ENCODE assay signal across 38 cellular contexts in the genomic region with DNA sequence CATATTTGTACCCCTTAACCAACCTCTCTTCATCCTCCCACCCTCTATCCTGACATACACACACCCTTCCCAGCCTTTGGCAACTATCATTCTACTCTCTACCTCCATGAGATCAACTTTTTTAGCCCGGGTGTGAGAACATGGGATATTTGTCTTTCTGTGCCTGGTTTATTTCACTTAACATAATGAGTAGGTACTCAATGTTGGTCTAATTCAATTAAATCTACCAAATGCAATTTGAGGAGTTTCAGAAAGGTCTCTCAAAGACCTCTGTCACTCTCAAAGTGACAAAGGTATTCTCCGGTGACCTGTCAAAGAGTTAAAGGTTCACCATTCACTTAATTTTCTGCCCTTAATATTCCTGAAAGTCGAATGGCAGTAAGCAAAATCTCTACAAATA.
"Had no signal": no experiment of that assay in that cellular context is flagged by ENCODE, and none has a peak within 500 bp of the region (broad histone marks: within the 10 kb centered on the region; RNA-seq: fewer than 3 reads in every experiment).

No MANE protein-coding gene starts in this region.

- H3K36me3 Mint-ChIP-seq: activated naive CD4-positive, alpha-beta T cell treated with anti-CD3 and anti-CD28 coated beads, Interleukin-2, amount 10 ng/mL, durations not matched to agents 7 days and 5 days; activated naive CD4-positive, alpha-beta T cell treated with anti-CD3 and anti-CD28 coated beads, Interleukin-2, amount 50 U/mL, for 24 hours; activated naive CD4-positive, alpha-beta T cell treated with anti-CD3 and anti-CD28 coated beads, Interleukin-2, amount 50 U/mL, for 72 hours; activated naive CD8-positive, alpha-beta T cell; activated naive CD8-positive, alpha-beta T cell treated with anti-CD3 and anti-CD28 coated beads for 36 hours; activated naive CD8-positive, alpha-beta T cell treated with anti-CD3 and anti-CD28 coated beads, Interleukin-2, amount 10 ng/mL, durations not matched to agents 7 days and 5 days; brain had no signal

- H3K4me1 Mint-ChIP-seq: activated naive CD4-positive, alpha-beta T cell treated with anti-CD3 and anti-CD28 coated beads, Interleukin-2, amount 10 ng/mL, durations not matched to agents 7 days and 5 days; activated naive CD4-positive, alpha-beta T cell treated with anti-CD3 and anti-CD28 coated beads, Interleukin-2, amount 50 U/mL, for 24 hours; activated naive CD8-positive, alpha-beta T cell treated with anti-CD3 and anti-CD28 coated beads for 36 hours; activated naive CD8-positive, alpha-beta T cell treated with anti-CD3 and anti-CD28 coated beads, Interleukin-2, amount 10 ng/mL, durations not matched to agents 7 days and 5 days; activated naive CD8-positive, alpha-beta T cell treated with anti-CD3 and anti-CD28 coated beads, Interleukin-2, amount 50 U/mL, for 24 hours; activated T-helper 17 cell treated with anti-CD3 and anti-CD28 coated beads, Interleukin-2, amount 50 U/mL, for 72 hours; brain; central memory CD8-positive, alpha-beta T cell had no signal

- H3K4me3 Mint-ChIP-seq: activated naive CD4-positive, alpha-beta T cell treated with anti-CD3 and anti-CD28 coated beads for 36 hours; activated naive CD4-positive, alpha-beta T cell treated with anti-CD3 and anti-CD28 coated beads, Interleukin-2, amount 10 ng/mL, durations not matched to agents 7 days and 5 days; activated naive CD4-positive, alpha-beta T cell treated with anti-CD3 and anti-CD28 coated beads, Interleukin-2, amount 50 U/mL, for 24 hours; activated naive CD8-positive, alpha-beta T cell; activated naive CD8-positive, alpha-beta T cell treated with anti-CD3 and anti-CD28 coated beads for 36 hours; activated naive CD8-positive, alpha-beta T cell treated with anti-CD3 and anti-CD28 coated beads, Interleukin-2, amount 10 ng/mL, durations not matched to agents 7 days and 5 days; activated naive CD8-positive, alpha-beta T cell treated with anti-CD3 and anti-CD28 coated beads, Interleukin-2, amount 50 U/mL, for 24 hours; activated T-cell treated with anti-CD3 and anti-CD28 coated beads, Interleukin-2, amount 50 U/mL, for 24 hours; activated T-cell treated with anti-CD3 and anti-CD28 coated beads, Interleukin-2, amount 50 U/mL, for 4 hours; activated T-cell treated with anti-CD3 and anti-CD28 coated beads, Interleukin-2, amount 50 U/mL, for 72 hours; activated T-helper 1 cell treated with anti-CD3 and anti-CD28 coated beads, Interleukin-12 subunit alpha, Interleukin-12 subunit beta, Interleukin-2, Interleukin-4 antibody, amounts not matched to agents 30 ng/mL and 10 ng/mL and 1 ng/mL, durations not matched to agents 14 hours and 24 hours and 36 hours; activated T-helper 17 cell treated with anti-CD3 and anti-CD28 coated beads, Interleukin-2, amount 50 U/mL, for 72 hours; brain; central memory CD8-positive, alpha-beta T cell had no signal

- H3K4me1 ChIP-seq: adrenal gland, ascending aorta, body of pancreas, breast epithelium had no signal

- H3K9me3 ChIP-seq: adrenal gland, ascending aorta, body of pancreas had no signal

- H3K27me3 Mint-ChIP-seq: activated naive CD4-positive, alpha-beta T cell treated with anti-CD3 and anti-CD28 coated beads, Interleukin-2, amount 50 U/mL, for 24 hours; activated naive CD8-positive, alpha-beta T cell; activated naive CD8-positive, alpha-beta T cell treated with anti-CD3 and anti-CD28 coated beads, Interleukin-2, amount 10 ng/mL, durations not matched to agents 7 days and 5 days; activated naive CD8-positive, alpha-beta T cell treated with anti-CD3 and anti-CD28 coated beads, Interleukin-2, amount 50 U/mL, for 24 hours; activated T-cell treated with anti-CD3 and anti-CD28 coated beads, Interleukin-2, amount 50 U/mL, for 24 hours; activated T-helper 17 cell treated with anti-CD3 and anti-CD28 coated beads, Interleukin-2, amount 50 U/mL, for 72 hours; brain; central memory CD8-positive, alpha-beta T cell had no signal

- H3K27ac ChIP-seq: adrenal gland, ascending aorta, body of pancreas, brain microvascular endothelial cell, breast epithelium, cardiac muscle cell had no signal

- DNase-seq: activated effector memory CD4-positive, alpha-beta T cell treated with anti-CD3 and anti-CD28 coated beads, Interleukin-2, amount 50 U/mL, for 16 hours; activated effector memory CD4-positive, alpha-beta T cell treated with Interleukin-2 at 50 U/mL for 16 hours; activated gamma-delta T cell; activated gamma-delta T cell treated with Interleukin-2 at 50 U/mL for 16 hours; activated naive CD4-positive, alpha-beta T cell; activated naive CD4-positive, alpha-beta T cell treated with anti-CD3 and anti-CD28 coated beads for 36 hours; activated naive CD4-positive, alpha-beta T cell treated with anti-CD3 and anti-CD28 coated beads, Interleukin-2, amount 10 ng/mL, durations not matched to agents 7 days and 5 days; activated naive CD4-positive, alpha-beta T cell treated with anti-CD3 and anti-CD28 coated beads, Interleukin-2, amount 50 U/mL, for 16 hours; activated naive CD4-positive, alpha-beta T cell treated with Interleukin-2 at 50 U/mL for 16 hours; activated naive CD8-positive, alpha-beta T cell treated with anti-CD3 and anti-CD28 coated beads for 36 hours; activated naive CD8-positive, alpha-beta T cell treated with anti-CD3 and anti-CD28 coated beads, Interleukin-2, amount 10 ng/mL, durations not matched to agents 7 days and 5 days; activated naive CD8-positive, alpha-beta T cell treated with anti-CD3 and anti-CD28 coated beads, Interleukin-2, amount 50 U/mL, for 24 hours; activated T-cell treated with anti-CD3 and anti-CD28 coated beads, Interleukin-2, amount 50 U/mL, for 1 hour; activated T-cell treated with anti-CD3 and anti-CD28 coated beads, Interleukin-2, amount 50 U/mL, for 24 hours; activated T-cell treated with anti-CD3 and anti-CD28 coated beads, Interleukin-2, amount 50 U/mL, for 4 hours; activated T-cell treated with anti-CD3 and anti-CD28 coated beads, Interleukin-2, amount 50 U/mL, for 48 hours; activated T-cell treated with anti-CD3 and anti-CD28 coated beads, Interleukin-2, amount 50 U/mL, for 72 hours; adrenal gland; amniotic stem cell; amygdala; anterior cingulate cortex; aorta; body of pancreas; brain microvascular endothelial cell; caudate nucleus; central memory CD4-positive, alpha-beta T cell; cerebellar nuclear complex had no signal

- H3K27ac Mint-ChIP-seq: activated naive CD4-positive, alpha-beta T cell treated with anti-CD3 and anti-CD28 coated beads for 36 hours; activated naive CD4-positive, alpha-beta T cell treated with anti-CD3 and anti-CD28 coated beads, Interleukin-2, amount 10 ng/mL, durations not matched to agents 7 days and 5 days; activated naive CD4-positive, alpha-beta T cell treated with anti-CD3 and anti-CD28 coated beads, Interleukin-2, amount 50 U/mL, for 24 hours; activated naive CD4-positive, alpha-beta T cell treated with anti-CD3 and anti-CD28 coated beads, Interleukin-2, amount 50 U/mL, for 72 hours; activated naive CD8-positive, alpha-beta T cell; activated naive CD8-positive, alpha-beta T cell treated with anti-CD3 and anti-CD28 coated beads for 36 hours; activated naive CD8-positive, alpha-beta T cell treated with anti-CD3 and anti-CD28 coated beads, Interleukin-2, amount 10 ng/mL, durations not matched to agents 7 days and 5 days; activated naive CD8-positive, alpha-beta T cell treated with anti-CD3 and anti-CD28 coated beads, Interleukin-2, amount 50 U/mL, for 24 hours; activated T-cell treated with anti-CD3 and anti-CD28 coated beads, Interleukin-2, amount 50 U/mL, for 24 hours; activated T-cell treated with anti-CD3 and anti-CD28 coated beads, Interleukin-2, amount 50 U/mL, for 72 hours; activated T-helper 1 cell treated with anti-CD3 and anti-CD28 coated beads, Interleukin-12 subunit alpha, Interleukin-12 subunit beta, Interleukin-2, Interleukin-4 antibody, amounts not matched to agents 30 ng/mL and 10 ng/mL and 1 ng/mL, durations not matched to agents 14 hours and 24 hours and 36 hours; activated T-helper 17 cell treated with anti-CD3 and anti-CD28 coated beads, Interleukin-2, amount 50 U/mL, for 72 hours; activated T-helper 2 cell treated with anti-CD3 and anti-CD28 coated beads, Interferon-gamma antibody, Interleukin-2, Interleukin-4, amounts not matched to agents 10 μg/mL and 5 μg/mL and 100 μg/mL, durations not matched to agents 14 hours and 24 hours and 36 hours; brain had no signal

- H3K4me3 ChIP-seq: adrenal gland, ascending aorta, body of pancreas, breast epithelium, cardiac muscle cell had no signal

- H3K9me3 Mint-ChIP-seq: activated naive CD4-positive, alpha-beta T cell treated with anti-CD3 and anti-CD28 coated beads, Interleukin-2, amount 10 ng/mL, durations not matched to agents 7 days and 5 days; activated naive CD4-positive, alpha-beta T cell treated with anti-CD3 and anti-CD28 coated beads, Interleukin-2, amount 50 U/mL, for 24 hours; activated naive CD8-positive, alpha-beta T cell treated with anti-CD3 and anti-CD28 coated beads for 36 hours; activated naive CD8-positive, alpha-beta T cell treated with anti-CD3 and anti-CD28 coated beads, Interleukin-2, amount 10 ng/mL, durations not matched to agents 7 days and 5 days; activated naive CD8-positive, alpha-beta T cell treated with anti-CD3 and anti-CD28 coated beads, Interleukin-2, amount 50 U/mL, for 24 hours; activated T-cell treated with anti-CD3 and anti-CD28 coated beads, Interleukin-2, amount 50 U/mL, for 24 hours; activated T-cell treated with anti-CD3 and anti-CD28 coated beads, Interleukin-2, amount 50 U/mL, for 4 hours; activated T-helper 1 cell treated with anti-CD3 and anti-CD28 coated beads, Interleukin-12 subunit alpha, Interleukin-12 subunit beta, Interleukin-2, Interleukin-4 antibody, amounts not matched to agents 30 ng/mL and 10 ng/mL and 1 ng/mL, durations not matched to agents 14 hours and 24 hours and 36 hours; activated T-helper 2 cell treated with anti-CD3 and anti-CD28 coated beads, Interferon-gamma antibody, Interleukin-2, Interleukin-4, amounts not matched to agents 10 μg/mL and 5 μg/mL and 100 μg/mL, durations not matched to agents 14 hours and 24 hours and 36 hours; central memory CD8-positive, alpha-beta T cell had no signal

- ATAC-seq: activated naive CD4-positive, alpha-beta T cell treated with anti-CD3 and anti-CD28 coated beads, Interleukin-2, amount 50 U/mL, for 72 hours; activated naive CD8-positive, alpha-beta T cell treated with anti-CD3 and anti-CD28 coated beads, Interleukin-2, amount 50 U/mL, for 24 hours; activated T-cell treated with anti-CD3 and anti-CD28 coated beads, Interleukin-2, amount 50 U/mL, for 4 hours; activated T-cell treated with anti-CD3 and anti-CD28 coated beads, Interleukin-2, amount 50 U/mL, for 72 hours; activated T-helper 17 cell treated with anti-CD3 and anti-CD28 coated beads, Interleukin-2, amount 50 U/mL, for 72 hours; body of pancreas had no signal

- H3K27me3 ChIP-seq: adrenal gland, ascending aorta, body of pancreas, brain microvascular endothelial cell, breast epithelium, cardiac muscle cell had no signal
